ENCODE assay signal across 25 cellular contexts in genomic region chr3:17910922-17911321, GRCh38.
DNase-seq lines count a peak whose midpoint lies in the region; ATAC-seq, FAIRE-seq and TF ChIP-seq lines count a peak whose summit lies in the region.
"Had no signal": no experiment of that assay in that cellular context is flagged by ENCODE, and none has a peak within 500 bp of the region (broad histone marks: within the 10 kb centered on the region; RNA-seq: fewer than 3 reads in every experiment).

No MANE protein-coding gene starts in this region.

- peak overlapping the region; percentile 63; the same call in 1 of the 2 replicates for H3K9ac ChIP-seq in BLaER1

- no peaks in the 10 kb centered on the region for H3K9me3 Mint-ChIP-seq in activated CD4-positive, alpha-beta memory T cell treated with anti-CD3 and anti-CD28 coated beads, Interleukin-2, amount 10 ng/mL, durations not matched to agents 7 days and 5 days
- H3K9me3 Mint-ChIP-seq: CD8-positive, alpha-beta memory T cell; H9 had no signal

- POLR2A ChIA-PET in activated CD4-positive, alpha-beta memory T cell treated with anti-CD3 and anti-CD28 coated beads, Interleukin-2, amount 10 ng/mL, durations not matched to agents 7 days and 5 days (lab: Charles Lee) = no interaction called here

- H3K4me3 ChIP-seq in BLaER1 (no peak overlapping the region), HL-60 (replicated peaks; ENCODE audit: insufficient read depth, low read length) (no peak overlapping the region)
- H3K4me3 ChIP-seq: A549, PC-9, SJSA1 had no signal

- peaks cover 6% of the 10 kb centered on the region; the same call in 1 of the 2 replicates for H3K9me3 ChIP-seq in BLaER1
- H3K9me3 ChIP-seq: A549, SJSA1 had no signal

- no peak for ATAC-seq in GM19395 (IDR thresholded peaks at IDR 0.05; ENCODE audit: unreplicated experiment)
- ATAC-seq: A549 had no signal

- no peaks in the 10 kb centered on the region for H4K20me1 ChIP-seq in BLaER1

- no peaks in the 10 kb centered on the region for H3K36me3 Mint-ChIP-seq in activated CD4-positive, alpha-beta memory T cell treated with anti-CD3 and anti-CD28 coated beads, Interleukin-2, amount 10 ng/mL, durations not matched to agents 7 days and 5 days (ENCODE audit: low read depth)
- H3K36me3 Mint-ChIP-seq: CD8-positive, alpha-beta memory T cell had no signal

- H3K4me1 Mint-ChIP-seq in activated CD4-positive, alpha-beta memory T cell treated with anti-CD3 and anti-CD28 coated beads, Interleukin-2, amount 10 ng/mL, durations not matched to agents 7 days and 5 days = no peaks in the 10 kb centered on the region
- H3K4me1 Mint-ChIP-seq: CD8-positive, alpha-beta memory T cell had no signal

- peaks cover 11% of the 10 kb centered on the region for H3K27me3 Mint-ChIP-seq in activated CD4-positive, alpha-beta memory T cell treated with anti-CD3 and anti-CD28 coated beads, Interleukin-2, amount 10 ng/mL, durations not matched to agents 7 days and 5 days

- no peak for TF ChIP-seq CTCF in HL-60 (IDR thresholded peaks at IDR 0.05; ENCODE audit: insufficient read depth, low read length)

- DNase-seq in HL-60 (ENCODE audit: low read depth in 1 of 2, low spot score in 1 of 2) = no peak
- peak; percentile 65 for DNase-seq in MV-4-11 (lab: John Stamatoyannopoulos, UW)
- peak; percentile 13 for DNase-seq in SKM-1 treated with dmso at 0.1 percent for 144 hours (lab: John Stamatoyannopoulos, UW; ENCODE audit: unreplicated experiment)
- DNase-seq in GM19239 (ENCODE audit: insufficient read length, low spot score) = no peak
- DNase-seq in activated CD4-positive, alpha-beta memory T cell treated with anti-CD3 and anti-CD28 coated beads, Interleukin-2, amount 10 ng/mL, durations not matched to agents 7 days and 5 days = no peak
- DNase-seq in SHP77 treated with DMSO at 0.1 percent for 48 hours (lab: John Stamatoyannopoulos, UW) = no peak
- DNase-seq: C1 segment of cervical spinal cord; CD8-positive, alpha-beta memory T cell; DMS53; H9; IMR-90; NCI-H1092; NCI-H146; NCI-H2081; NCI-H2171 treated with DMSO at 0.1 percent for 48 hours; NCI-H446 treated with DMSO at 0.1 percent for 48 hours; NCI-H748 treated with DMSO at 0.1 percent for 48 hours; NK-92 treated with Interleukin-12 subunit alpha and Interleukin-12 subunit beta, amount 100 ng/mL, for 24 hours; PC-9 had no signal

- H3K4me1 ChIP-seq in BLaER1 = peaks cover 95% of the 10 kb centered on the region
- H3K4me1 ChIP-seq: SJSA1 had no signal

- H3K27ac ChIP-seq in BLaER1 (peak overlapping the region; percentile 95), HL-60 (replicated peaks) (peak overlapping the region; percentile 19)
- H3K27ac ChIP-seq: A549, PC-9, RWPE1, SJSA1 had no signal

- no peak overlapping the region for H3K4me3 Mint-ChIP-seq in activated CD4-positive, alpha-beta memory T cell treated with anti-CD3 and anti-CD28 coated beads, Interleukin-2, amount 10 ng/mL, durations not matched to agents 7 days and 5 days
- H3K4me3 Mint-ChIP-seq: CD8-positive, alpha-beta memory T cell; H9 had no signal

- CTCF ChIA-PET in activated CD4-positive, alpha-beta memory T cell treated with anti-CD3 and anti-CD28 coated beads, Interleukin-2, amount 10 ng/mL, durations not matched to agents 7 days and 5 days (lab: Charles Lee) = interaction anchor here (0.5 kb wide), 1 partner anchor 18 kb away, joined by 3 read pairs; no protein-coding TSS in a partner anchor

- H3K27me3 ChIP-seq in BLaER1 (no peaks in the 10 kb centered on the region), HL-60 (ENCODE audit: insufficient read depth, poor library complexity, severe bottlenecking) (no peaks in the 10 kb centered on the region)
- H3K27me3 ChIP-seq: SJSA1 had no signal

- peaks cover 5% of the 10 kb centered on the region; the same call in 1 of the 2 replicates for H3K36me3 ChIP-seq in BLaER1
- H3K36me3 ChIP-seq: SJSA1 had no signal

- FAIRE-seq in GM19239 (lab: Jason Lieb, UNC) = no peak
- FAIRE-seq: A549, HTR-8/SVneo had no signal

- peak overlapping the region; percentile 87 for H3K4me2 ChIP-seq in BLaER1
- H3K4me2 ChIP-seq: A549, PC-9 had no signal

- no peak overlapping the region for H3K27ac Mint-ChIP-seq in activated CD4-positive, alpha-beta memory T cell treated with anti-CD3 and anti-CD28 coated beads, Interleukin-2, amount 10 ng/mL, durations not matched to agents 7 days and 5 days
- H3K27ac Mint-ChIP-seq: CD8-positive, alpha-beta memory T cell; H9 had no signal

Comparison
In these comparisons a context has a peak if more than half of its experiments do, and no peak if none do; other contexts are left out.
1. DNase-seq: peak in MV-4-11 (single experiment) and SKM-1 treated with dmso at 0.1 percent for 144 hours (single experiment); none in HL-60 (0 of 2), GM19239 (single experiment), activated CD4-positive, alpha-beta memory T cell treated with anti-CD3 and anti-CD28 coated beads, Interleukin-2, amount 10 ng/mL, durations not matched to agents 7 days and 5 days (single experiment) and SHP77 treated with DMSO at 0.1 percent for 48 hours (single experiment).